In the genomic region with DNA sequence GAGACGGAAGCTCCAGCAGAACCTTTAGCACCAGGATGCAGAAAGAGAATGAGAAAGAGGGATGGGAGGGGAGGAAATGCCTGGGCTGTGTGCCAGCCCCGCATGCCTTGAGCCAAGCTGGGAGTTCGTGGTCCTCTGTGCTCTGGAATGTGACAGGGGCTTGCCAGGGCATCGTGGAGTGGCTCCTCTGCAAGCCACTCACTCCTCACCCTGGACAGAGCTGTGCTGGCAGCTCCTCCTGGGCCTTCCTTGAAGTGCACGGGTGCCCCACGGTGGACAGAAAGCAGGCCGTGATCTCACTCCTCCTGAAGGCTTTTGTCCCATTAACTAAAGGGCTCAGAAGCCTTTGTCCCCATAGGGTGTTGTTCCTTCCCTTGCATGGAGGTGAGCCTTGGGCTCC, we compare ENCODE assay signal across 10 cellular contexts. TPM values are rescaled to one million over a fixed set of nuclear protein-coding genes. Genes with fewer than 3 reads are reported as not detected.
DNase-seq lines count a peak whose midpoint lies in the region; ATAC-seq, FAIRE-seq and TF ChIP-seq lines count a peak whose summit lies in the region.
"Had no signal": no experiment of that assay in that cellular context is flagged by ENCODE, and none has a peak within 500 bp of the region (broad histone marks: within the 10 kb centered on the region; RNA-seq: fewer than 3 reads in every experiment).

No MANE protein-coding gene starts in this region.

- H3K4me1 Mint-ChIP-seq in activated CD4-positive, alpha-beta T cell treated with anti-CD3 and anti-CD28 coated beads, Interleukin-2, amount 10 ng/mL, durations not matched to agents 24 days and 14 days: no peaks in the 10 kb centered on the region

- TF ChIP-seq EP300 in GM12878 (IDR thresholded peaks at IDR 0.05; ENCODE audit: borderline replicate concordance in 1 of 2, control insufficient read depth in 1 of 2, low read depth in 2 of 2, low read length in 2 of 2): no peak

- H3K4me1 ChIP-seq in GM12878 (ENCODE audit: control insufficient read depth, insufficient read depth, low read length) (no peaks in the 10 kb centered on the region), keratinocyte (ENCODE audit: control insufficient read depth, extremely low read depth, insufficient read depth, low read length) (no peaks in the 10 kb centered on the region), subcutaneous abdominal adipose tissue (ENCODE audit: control insufficient read depth in 5 of 5, insufficient read depth in 5 of 5, low read length in 5 of 5) (peaks cover 0 to 30% (median 23%) of the 10 kb centered on the region in 5 donors)

- no peak overlapping the region for H2AFZ ChIP-seq in GM12878 (ENCODE audit: control insufficient read depth, low read depth, low read length)
- H2AFZ ChIP-seq in keratinocyte (ENCODE audit: control insufficient read depth, low read length): no peak overlapping the region

- H3K27ac ChIP-seq in GM12878 (ENCODE audit: control insufficient read depth, insufficient read depth) (no peak overlapping the region), keratinocyte (ENCODE audit: control insufficient read depth, insufficient read depth, low read length) (no peak overlapping the region), subcutaneous abdominal adipose tissue (ENCODE audit: low read depth, low read length) (peak overlapping the region; percentile 71)
- H3K27ac ChIP-seq: KMS-11 had no signal

- H3K9me3 ChIP-seq in GM12878 (replicated peaks; ENCODE audit: control insufficient read depth, insufficient read depth, low read length): no peaks in the 10 kb centered on the region; the same call in 2 of the 3 replicates
- no peaks in the 10 kb centered on the region for H3K9me3 ChIP-seq in keratinocyte (ENCODE audit: control insufficient read depth, low read depth, low read length)
- H3K9me3 ChIP-seq in subcutaneous abdominal adipose tissue (ENCODE audit: control insufficient read depth in 5 of 5, low read length in 5 of 5): peaks cover 0 to 9% (median 6%) of the 10 kb centered on the region in 5 donors

- TF ChIP-seq RAD21 in GM12878 (IDR thresholded peaks at IDR 0.05; ENCODE audit: insufficient read depth, low read depth, low read length): peak; percentile 82

- peaks cover 0 to 3% of the 10 kb centered on the region in 2 experiments; a peak in 2 of 4 replicates for H3K27me3 ChIP-seq in GM12878 (replicated peaks in 1 of 2; ENCODE audit: control insufficient read depth in 2 of 2, insufficient read depth in 2 of 2, low read length in 1 of 2)
- peaks cover 29% of the 10 kb centered on the region for H3K27me3 ChIP-seq in keratinocyte (ENCODE audit: control insufficient read depth, extremely low read depth, insufficient read depth, low read length)
- no peaks in the 10 kb centered on the region for H3K27me3 ChIP-seq in subcutaneous abdominal adipose tissue (ENCODE audit: control insufficient read depth in 5 of 5, insufficient read depth in 4 of 5, low read length in 5 of 5)

- H3K4me3 Mint-ChIP-seq in activated CD4-positive, alpha-beta T cell treated with anti-CD3 and anti-CD28 coated beads, Interleukin-2, amount 10 ng/mL, durations not matched to agents 24 days and 14 days: no peak overlapping the region

- H3K4me2 ChIP-seq in GM12878 (ENCODE audit: control insufficient read depth, insufficient read depth): no peak overlapping the region
- H3K4me2 ChIP-seq in keratinocyte (ENCODE audit: control insufficient read depth, extremely low read depth, insufficient read depth, low read depth, low read length): no peak overlapping the region
- H3K4me2 ChIP-seq: KMS-11 had no signal

- intact Hi-C loops in GM12878 (cut with micrococcal nuclease; ENCODE audit: unreplicated experiment): loop anchor here (1.0 to 5.0 kb wide), 3 partner anchors 47 to 168 kb away; no protein-coding TSS in a partner anchor
- intact Hi-C loops in activated CD4-positive, alpha-beta T cell treated with anti-CD3 and anti-CD28 coated beads, Interleukin-2, amount 10 ng/mL, durations not matched to agents 24 days and 14 days (cut with micrococcal nuclease): no loop called here

- DNase-seq in Caki2 (ENCODE audit: low read depth) (peak; percentile 24), HuH-7 (ENCODE audit: low spot score) (peak; percentile 23), GM12878 (ENCODE audit: low read depth, low spot score) (no peak), keratinocyte (ENCODE audit: low read depth, low spot score) (no peak), NOMO-1 treated with DMSO at 0.1 percent for 48 hours (lab: John Stamatoyannopoulos, UW; ENCODE audit: unreplicated experiment) (no peak)
- DNase-seq in activated CD4-positive, alpha-beta T cell treated with anti-CD3 and anti-CD28 coated beads, Interleukin-2, amount 10 ng/mL, durations not matched to agents 24 days and 14 days: no peak

- H3K4me3 ChIP-seq in GM12878 (no peak overlapping the region), keratinocyte (ENCODE audit: control insufficient read depth in 2 of 3, extremely low read depth in 1 of 3, insufficient read depth in 2 of 3, low read depth in 1 of 3, low read length in 3 of 3) (no peak overlapping the region), subcutaneous abdominal adipose tissue (ENCODE audit: low read depth in 1 of 5, low read length in 5 of 5) (no peak overlapping the region)

- TF ChIP-seq CTCF in GM12878 (IDR thresholded peaks at IDR 0.05 in 2 of 3, conservative IDR thresholded peaks at IDR 0.05 in 1 of 3; ENCODE audit: control insufficient read depth in 2 of 3, extremely low read depth in 1 of 3, insufficient read depth in 1 of 3, low read depth in 3 of 3, low read length in 3 of 3) (peak; percentile 31 to 77 (median 52); a peak in 4 of 6 replicates), keratinocyte (optimal IDR thresholded peaks at IDR 0.05 in 1 of 3, IDR thresholded peaks at IDR 0.05 in 1 of 3, conservative IDR thresholded peaks at IDR 0.05 in 1 of 3; ENCODE audit: extremely low read depth in 1 of 3, insufficient read depth in 2 of 3, low read length in 3 of 3) (peak; percentile 9 to 50 (median 46))

- no peaks in the 10 kb centered on the region for H3K9me1 ChIP-seq in keratinocyte (ENCODE audit: control insufficient read depth, extremely low read depth, insufficient read depth, low read length)

- WGBS in GM12878 (ENCODE audit: insufficient coverage, insufficient replicate concordance, low lambda C conversion rate, missing lambda C conversion rate): 5% methylated on average over 7 of the region's 7 CpGs

- RAD21 ChIA-PET in GM12878 (lab: Charles Lee; ENCODE audit: unreplicated experiment): interaction anchor here (0.8 to 12.1 kb wide), 23 partner anchors 11 to 261 kb away, joined by 3 to 259 read pairs (median 5); no protein-coding TSS in a partner anchor

- H4K20me1 ChIP-seq in GM12878 (ENCODE audit: control insufficient read depth, insufficient read depth) (no peaks in the 10 kb centered on the region), keratinocyte (ENCODE audit: control insufficient read depth, extremely low read depth, insufficient read depth, low read length) (no peaks in the 10 kb centered on the region)

- H3K9ac ChIP-seq in GM12878 (ENCODE audit: control insufficient read depth, insufficient read depth, low read length): no peak overlapping the region
- no peak overlapping the region for H3K9ac ChIP-seq in keratinocyte (ENCODE audit: control insufficient read depth, extremely low read depth, insufficient read depth, low read length)
- H3K9ac ChIP-seq in subcutaneous abdominal adipose tissue (ENCODE audit: low read length in 5 of 5): no peak overlapping the region
- H3K9ac ChIP-seq: KMS-11 had no signal

- peaks cover 2% of the 10 kb centered on the region for H3K36me3 Mint-ChIP-seq in activated CD4-positive, alpha-beta T cell treated with anti-CD3 and anti-CD28 coated beads, Interleukin-2, amount 10 ng/mL, durations not matched to agents 24 days and 14 days (ENCODE audit: low read depth)

- H3K36me3 ChIP-seq in GM12878 (ENCODE audit: control insufficient read depth in 2 of 2, insufficient read depth in 2 of 2, low read length in 1 of 2) (no peaks in the 10 kb centered on the region), keratinocyte (ENCODE audit: control insufficient read depth in 2 of 2, extremely low read depth in 1 of 2, insufficient read depth in 2 of 2, low read length in 2 of 2) (no peaks in the 10 kb centered on the region), subcutaneous abdominal adipose tissue (ENCODE audit: control insufficient read depth in 5 of 5, insufficient read depth in 5 of 5, low read length in 5 of 5) (no peaks in the 10 kb centered on the region)

- in situ Hi-C loops in Caki2 (cut with HindIII; ENCODE audit: low pct_unique_long_range_greater_than_20kb, low sequenced_read_pairs): no loop called here
- in situ Hi-C loops in GM12878 (cut with MboI): loop anchor here (5.0 kb wide), 2 partner anchors 98 to 168 kb away; no protein-coding TSS in a partner anchor

- FAIRE-seq in GM12878 (lab: Jason Lieb, UNC): no peak
- FAIRE-seq in keratinocyte (lab: Jason Lieb, UNC): no peak

- BruUV-seq in GM12878 (replicated peaks; lab: Mats Ljungman, UMichigan): no TSS peak

- dilution Hi-C loops in keratinocyte (cut with MboI; ENCODE audit: extremely low pct_ligation_motif_present, low sequenced_read_pairs): no loop called here

- H3K79me2 ChIP-seq in GM12878 (ENCODE audit: control insufficient read depth, insufficient read depth, low read length) (no peaks in the 10 kb centered on the region), keratinocyte (ENCODE audit: control insufficient read depth, insufficient read depth, low read length) (no peaks in the 10 kb centered on the region)

- TF ChIP-seq POLR2A in GM12878 (IDR thresholded peaks at IDR 0.05; ENCODE audit: low read depth, low read length): no peak

- peaks cover 5% of the 10 kb centered on the region for H3K9me3 Mint-ChIP-seq in activated CD4-positive, alpha-beta T cell treated with anti-CD3 and anti-CD28 coated beads, Interleukin-2, amount 10 ng/mL, durations not matched to agents 24 days and 14 days

- H3K27ac Mint-ChIP-seq in activated CD4-positive, alpha-beta T cell treated with anti-CD3 and anti-CD28 coated beads, Interleukin-2, amount 10 ng/mL, durations not matched to agents 24 days and 14 days: no peak overlapping the region

- SMC1A ChIA-PET in GM12878 (lab: Charles Lee; ENCODE audit: uncharacterized antibody, unreplicated experiment): interaction anchor here (0.8 to 10.3 kb wide), 17 partner anchors 10 to 173 kb away, joined by 3 to 295 read pairs (median 6); no protein-coding TSS in a partner anchor

- CTCF ChIA-PET in GM12878 (lab: Yijun Ruan, JAX): interaction anchor here (0.6 to 10.1 kb wide), 13 partner anchors 11 to 171 kb away, joined by 3 to 429 read pairs (median 13); a partner anchor contains a TSS

- POLR2A ChIA-PET in GM12878 (lab: Charles Lee): interaction anchor here (0.8 to 1.4 kb wide), 4 partner anchors 21 to 96 kb away, joined by 3 to 5 read pairs (median 3); no protein-coding TSS in a partner anchor

- peaks cover 36% of the 10 kb centered on the region for H3K27me3 Mint-ChIP-seq in activated CD4-positive, alpha-beta T cell treated with anti-CD3 and anti-CD28 coated beads, Interleukin-2, amount 10 ng/mL, durations not matched to agents 24 days and 14 days

- peak; percentile 95 for ATAC-seq in GM12878
- ATAC-seq in HG03280 (IDR thresholded peaks at IDR 0.05; ENCODE audit: unreplicated experiment): no peak

RNA-seq across cellular contexts. Expression of a gene that starts 34.8 kb away (rescaled TPM):
- total RNA-seq in Caki2 (2014; rRNA removed; shearing (Covaris generic); ENCODE audit: low replicate concordance): not detected in 2 replicates
- total RNA-seq in GM12878 (2013; cell fraction: nucleolus; rRNA removed): not detected in 2 replicates
- total RNA-seq in GM12878 (2014; rRNA removed) (not detected in 2 replicates), GM12878 (2014; rRNA removed; fragmentation: Illumina TruSeq; extraction: Trizol) (not detected in 2 replicates), GM12878 (2021) (0.05 TPM in 2 replicates)
- not detected for polyA plus RNA-seq in GM12878 (2011; ENCODE audit: low read depth)
- polyA plus RNA-seq in GM12878 (2011; rRNA removed) (not detected in 2 replicates), GM12878 (2014; fragmentation: Illumina TruSeq; extraction: Trizol) (not detected in 2 replicates), GM12878 (2014; fragmentation: Nextera tagmentation; extraction: Ambion mirVana) (not detected), GM12878 (2014; rRNA removed) (not detected in 2 replicates), GM12878 (2016; fragmentation: Nextera tagmentation; extraction: Ambion mirVana) (under 1 TPM in 1 of 2 experiments, not detected in 1; 0.03 TPM), keratinocyte (0.01 to 0.03 TPM in 2 of 3 replicates, not detected in the other)
- polyA plus RNA-seq in GM12878 (2011; cell fraction: cytosol; rRNA removed): not detected in 2 replicates
- not detected in 2 replicates for polyA plus RNA-seq in GM12878 (2011; cell fraction: nucleus; rRNA removed)
- not detected in 2 replicates for polyA plus RNA-seq in GM12878 (2012)
- not detected in 2 replicates for polyA minus RNA-seq in GM12878 (2011; rRNA and poly(A)+ RNA removed)
- not detected in 2 replicates for polyA minus RNA-seq in GM12878 (2011; cell fraction: cytosol; rRNA and poly(A)+ RNA removed)
- polyA minus RNA-seq in GM12878 (2011; cell fraction: nucleus; rRNA and poly(A)+ RNA removed): not detected in 2 replicates
- polyA plus RNA-seq in keratinocyte (2011; ENCODE audit: low read depth): not detected
- polyA plus RNA-seq in keratinocyte (2011; cell fraction: cytosol; rRNA removed): 0.01 and 0.03 TPM in 2 replicates
- 0.03 and 0.04 TPM in 2 replicates for polyA plus RNA-seq in keratinocyte (2011; cell fraction: nucleus; rRNA removed)
- polyA plus RNA-seq in keratinocyte (2012; ENCODE audit: low replicate concordance): 0.05 and 0.06 TPM in 2 replicates
- 0.10 TPM in 1 of 3 replicates, not detected in the others for polyA minus RNA-seq in keratinocyte
- polyA minus RNA-seq in keratinocyte (2011; cell fraction: cytosol; rRNA and poly(A)+ RNA removed): not detected
- polyA minus RNA-seq in keratinocyte (2011; cell fraction: nucleus; rRNA and poly(A)+ RNA removed): not detected in 2 replicates
- total RNA-seq in activated CD4-positive, alpha-beta T cell treated with anti-CD3 and anti-CD28 coated beads, Interleukin-2, amount 10 ng/mL, durations not matched to agents 24 days and 14 days: not detected in 2 replicates
- total RNA-seq: mononuclear cell had no signal

RNA-seq across cellular contexts. Expression of a gene that starts 53.2 kb away (rescaled TPM):
- total RNA-seq in Caki2 (2014; rRNA removed; shearing (Covaris generic); ENCODE audit: low replicate concordance): not detected in 2 replicates
- not detected in 2 replicates for total RNA-seq in GM12878 (2013; cell fraction: nucleolus; rRNA removed)
- total RNA-seq in GM12878 (2014; rRNA removed): not detected in 2 replicates
- not detected in 2 replicates for total RNA-seq in GM12878 (2014; rRNA removed; fragmentation: Illumina TruSeq; extraction: Trizol)
- not detected in 2 replicates for total RNA-seq in GM12878 (2021)
- polyA plus RNA-seq in GM12878 (2011; ENCODE audit: low read depth): not detected
- not detected in 2 replicates for polyA plus RNA-seq in GM12878 (2011; rRNA removed)
- polyA plus RNA-seq in GM12878 (2011; cell fraction: cytosol; rRNA removed): not detected in 2 replicates
- not detected in 2 replicates for polyA plus RNA-seq in GM12878 (2011; cell fraction: nucleus; rRNA removed)
- not detected in 2 replicates for polyA plus RNA-seq in GM12878 (2012)
- polyA plus RNA-seq in GM12878 (2014; fragmentation: Illumina TruSeq; extraction: Trizol): not detected in 2 replicates
- polyA plus RNA-seq in GM12878 (2014; fragmentation: Nextera tagmentation; extraction: Ambion mirVana): not detected
- polyA plus RNA-seq in GM12878 (2014; rRNA removed): not detected in 2 replicates
- not detected for polyA plus RNA-seq in GM12878 (2016; fragmentation: Nextera tagmentation; extraction: Ambion mirVana)
- not detected in 2 replicates for polyA minus RNA-seq in GM12878 (2011; rRNA and poly(A)+ RNA removed)
- not detected in 2 replicates for polyA minus RNA-seq in GM12878 (2011; cell fraction: cytosol; rRNA and poly(A)+ RNA removed)
- not detected in 2 replicates for polyA minus RNA-seq in GM12878 (2011; cell fraction: nucleus; rRNA and poly(A)+ RNA removed)
- not detected in 3 replicates for polyA plus RNA-seq in keratinocyte
- not detected for polyA plus RNA-seq in keratinocyte (2011; ENCODE audit: low read depth)
- not detected in 2 replicates for polyA plus RNA-seq in keratinocyte (2011; cell fraction: cytosol; rRNA removed)
- not detected in 2 replicates for polyA plus RNA-seq in keratinocyte (2011; cell fraction: nucleus; rRNA removed)
- not detected in 2 replicates for polyA plus RNA-seq in keratinocyte (2012; ENCODE audit: low replicate concordance)
- not detected in 3 replicates for polyA minus RNA-seq in keratinocyte
- not detected for polyA minus RNA-seq in keratinocyte (2011; cell fraction: cytosol; rRNA and poly(A)+ RNA removed)
- not detected in 2 replicates for polyA minus RNA-seq in keratinocyte (2011; cell fraction: nucleus; rRNA and poly(A)+ RNA removed)
- total RNA-seq in activated CD4-positive, alpha-beta T cell treated with anti-CD3 and anti-CD28 coated beads, Interleukin-2, amount 10 ng/mL, durations not matched to agents 24 days and 14 days: not detected in 2 replicates
- total RNA-seq: mononuclear cell had no signal

Comparison
In these comparisons a context has a peak if more than half of its experiments do, and no peak if none do; other contexts are left out.
1. DNase-seq: peak in Caki2 (single experiment) and HuH-7 (single experiment); none in GM12878 (single experiment), keratinocyte (single experiment), activated CD4-positive, alpha-beta T cell treated with anti-CD3 and anti-CD28 coated beads, Interleukin-2, amount 10 ng/mL, durations not matched to agents 24 days and 14 days (single experiment) and NOMO-1 treated with DMSO at 0.1 percent for 48 hours (single experiment).